In the genomic region with DNA sequence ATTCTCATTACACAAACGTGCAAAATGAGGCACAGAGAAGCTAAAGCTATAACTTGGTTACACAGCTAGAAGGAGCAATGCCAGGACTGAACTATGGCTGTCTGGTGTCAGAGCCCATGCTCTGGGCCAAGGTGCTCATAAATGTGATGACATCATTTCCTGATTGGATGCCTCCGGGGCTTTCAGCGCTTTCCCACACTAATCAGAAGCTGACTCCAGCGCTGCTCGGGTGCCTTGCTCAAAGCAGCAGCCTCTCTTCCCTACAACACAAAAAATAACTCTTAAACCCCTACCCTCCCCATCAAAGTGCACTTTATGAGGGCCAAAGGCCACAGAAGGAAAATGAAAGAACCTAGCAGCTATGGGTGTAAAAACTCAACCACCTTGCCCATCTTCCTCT, we compare ENCODE assay signal across 1 cellular context.
TF ChIP-seq lines count a peak whose summit lies in the region.

No MANE protein-coding gene starts in this region.

TF ChIP-seq in IMR-90, 13 proteins besides CTCF, POLR2A, EP300 and RAD21 (continued from another document):
- TF ChIP-seq, protein P1, sequence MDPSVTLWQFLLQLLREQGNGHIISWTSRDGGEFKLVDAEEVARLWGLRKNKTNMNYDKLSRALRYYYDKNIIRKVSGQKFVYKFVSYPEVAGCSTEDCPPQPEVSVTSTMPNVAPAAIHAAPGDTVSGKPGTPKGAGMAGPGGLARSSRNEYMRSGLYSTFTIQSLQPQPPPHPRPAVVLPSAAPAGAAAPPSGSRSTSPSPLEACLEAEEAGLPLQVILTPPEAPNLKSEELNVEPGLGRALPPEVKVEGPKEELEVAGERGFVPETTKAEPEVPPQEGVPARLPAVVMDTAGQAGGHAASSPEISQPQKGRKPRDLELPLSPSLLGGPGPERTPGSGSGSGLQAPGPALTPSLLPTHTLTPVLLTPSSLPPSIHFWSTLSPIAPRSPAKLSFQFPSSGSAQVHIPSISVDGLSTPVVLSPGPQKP (IDR thresholded peaks at IDR 0.05; ENCODE audit: borderline replicate concordance, low read depth, low read length): no peak
- TF ChIP-seq FOS (IDR thresholded peaks at IDR 0.05; ENCODE audit: low read depth, low read length) (no peak), BHLHE40 (IDR thresholded peaks at IDR 0.05; ENCODE audit: low read depth, low read length) (no peak), MAFK (IDR thresholded peaks at IDR 0.05; ENCODE audit: low read depth, low read length) (no peak)
